ENCODE assay signal across 22 cellular contexts in the genomic region with DNA sequence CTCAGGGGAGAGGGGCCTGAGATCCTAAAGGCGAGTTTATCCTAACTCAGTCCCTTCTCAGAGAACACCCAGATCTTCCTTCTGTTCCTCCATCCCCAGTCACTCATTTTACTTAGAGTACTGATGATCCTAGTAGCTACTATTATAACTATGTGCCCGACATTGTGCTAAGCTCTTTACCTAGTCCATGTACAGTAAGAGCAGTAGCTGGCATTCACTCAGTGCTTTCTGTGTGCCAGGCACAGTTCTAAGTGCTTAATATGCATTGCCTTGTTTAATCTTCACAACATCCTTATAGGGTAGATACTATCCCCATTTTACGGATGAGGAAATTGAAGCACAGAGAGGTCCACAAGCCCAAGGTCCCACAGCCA. TPM values are rescaled to one million over a fixed set of nuclear protein-coding genes. Genes with fewer than 3 reads are reported as not detected.
A peak's percentile ranks its signal among the peaks of the same experiment; 100 is the strongest.
DNase-seq lines count a peak whose midpoint lies in the region; TF ChIP-seq lines count a peak whose summit lies in the region.
"Had no signal": no experiment of that assay in that cellular context is flagged by ENCODE, and none has a peak within 500 bp of the region (broad histone marks: within the 10 kb centered on the region; RNA-seq: fewer than 3 reads in every experiment).

No MANE protein-coding gene starts in this region.

- DNase-seq in NT2/D1 (ENCODE audit: low read depth, low spot score), result no peak
- no peak for DNase-seq in endodermal cell
- DNase-seq in neural crest cell (ENCODE audit: low read depth, low spot score), result no peak
- no peak for DNase-seq in T-helper 2 cell treated with Interferon-gamma antibody and Interleukin-4, amounts not matched to agents 5 μg/mL and 100 μg/mL, for 36 hours (ENCODE audit: low spot score)
- no peak for DNase-seq in UCSD-AML1 (lab: John Stamatoyannopoulos, UW; ENCODE audit: unreplicated experiment)
- DNase-seq in globus pallidus (ENCODE audit: low spot score), result no peak
- DNase-seq: ACHN, BE2C, H7, IMR-90, KG1, MG63, NCI-H1105 treated with DMSO at 0.1 percent for 48 hours, NCI-H2029, NCI-H526 treated with DMSO at 0.1 percent for 48 hours, Peyer's patch, SHP77 treated with DMSO at 0.1 percent for 48 hours had no signal

- H3K27me3 ChIP-seq in ACC112 (ENCODE audit: insufficient read depth, low read length) (peaks cover 47% of the 10 kb centered on the region), NT2/D1 (ENCODE audit: insufficient read depth, insufficient read length) (peaks cover 64% of the 10 kb centered on the region), endodermal cell (ENCODE audit: control insufficient read depth, insufficient read depth, low read length, poor library complexity, severe bottlenecking) (peaks cover 66% of the 10 kb centered on the region)
- H3K27me3 ChIP-seq: Peyer's patch had no signal

- H3K36me3 ChIP-seq in ACC112 (ENCODE audit: insufficient read depth, low read length) (no peaks in the 10 kb centered on the region), NT2/D1 (ENCODE audit: insufficient read depth, insufficient read length, low read length) (no peaks in the 10 kb centered on the region), endodermal cell (ENCODE audit: control insufficient read depth, insufficient read depth, low read length) (no peaks in the 10 kb centered on the region)
- H3K36me3 ChIP-seq: BE2C, MG63, Peyer's patch had no signal

- H2AFZ ChIP-seq in ACC112 (ENCODE audit: low read length, unreplicated experiment), result no peak overlapping the region

- peaks cover 3% of the 10 kb centered on the region for H3K4me1 ChIP-seq in ACC112 (ENCODE audit: control insufficient read depth, insufficient read depth, low read length, unreplicated experiment)
- H3K4me1 ChIP-seq in NT2/D1 (ENCODE audit: insufficient read depth, insufficient read length), result peaks cover 5% of the 10 kb centered on the region
- H3K4me1 ChIP-seq in endodermal cell (ENCODE audit: control insufficient read depth, insufficient read depth, low read length), result no peaks in the 10 kb centered on the region
- H3K4me1 ChIP-seq: BE2C, Peyer's patch had no signal

- WGBS in endodermal cell (ENCODE audit: insufficient coverage in 1 of 2, insufficient read length in 1 of 2), 2 experiments, result 65% methylated on average over 3 of the region's 3 CpGs; no CpG with 5 or more reads in 1 of the 2 experiments

- no peak overlapping the region for H3K27ac ChIP-seq in ACC112 (ENCODE audit: low read depth, low read length)
- no peak overlapping the region for H3K27ac ChIP-seq in endodermal cell (ENCODE audit: low read depth, low read length)
- H3K27ac ChIP-seq: 22Rv1, Peyer's patch, SK-N-MC had no signal

- H3K36me3 Mint-ChIP-seq in endodermal cell (ENCODE audit: low read depth) (no peaks in the 10 kb centered on the region), neural crest cell (ENCODE audit: low read depth) (peaks cover 8% of the 10 kb centered on the region)
- H3K36me3 Mint-ChIP-seq in T-helper 2 cell treated with Interferon-gamma antibody and Interleukin-4, amounts not matched to agents 5 μg/mL and 100 μg/mL, for 36 hours (ENCODE audit: low read depth), result no peaks in the 10 kb centered on the region
- H3K36me3 Mint-ChIP-seq: CD14-positive monocyte had no signal

- no peaks in the 10 kb centered on the region for H3K4me1 Mint-ChIP-seq in endodermal cell
- peaks cover under 1% of the 10 kb centered on the region for H3K4me1 Mint-ChIP-seq in neural crest cell
- no peaks in the 10 kb centered on the region for H3K4me1 Mint-ChIP-seq in T-helper 2 cell treated with Interferon-gamma antibody and Interleukin-4, amounts not matched to agents 5 μg/mL and 100 μg/mL, for 36 hours (ENCODE audit: low read depth)
- H3K4me1 Mint-ChIP-seq: CD14-positive monocyte had no signal

- H3K27me3 Mint-ChIP-seq in endodermal cell (ENCODE audit: insufficient read depth) (peaks cover 79% of the 10 kb centered on the region), neural crest cell (ENCODE audit: low read depth) (peaks cover 62% of the 10 kb centered on the region)
- peaks cover 48% of the 10 kb centered on the region for H3K27me3 Mint-ChIP-seq in T-helper 2 cell treated with Interferon-gamma antibody and Interleukin-4, amounts not matched to agents 5 μg/mL and 100 μg/mL, for 36 hours (ENCODE audit: low read depth)

- no peak for TF ChIP-seq CTCF in endodermal cell (conservative IDR thresholded peaks at IDR 0.05)
- TF ChIP-seq CTCF in neural crest cell (conservative IDR thresholded peaks at IDR 0.05), result no peak

- H3K4me3 Mint-ChIP-seq in endodermal cell, result peak overlapping the region; percentile 49
- peak overlapping the region; percentile 22 for H3K4me3 Mint-ChIP-seq in neural crest cell
- H3K4me3 Mint-ChIP-seq in T-helper 2 cell treated with Interferon-gamma antibody and Interleukin-4, amounts not matched to agents 5 μg/mL and 100 μg/mL, for 36 hours, result no peak overlapping the region

- H3K27ac Mint-ChIP-seq in endodermal cell (no peak overlapping the region), neural crest cell (ENCODE audit: unreplicated experiment) (no peak overlapping the region)
- no peak overlapping the region for H3K27ac Mint-ChIP-seq in T-helper 2 cell treated with Interferon-gamma antibody and Interleukin-4, amounts not matched to agents 5 μg/mL and 100 μg/mL, for 36 hours
- H3K27ac Mint-ChIP-seq: CD14-positive monocyte had no signal

- no peaks in the 10 kb centered on the region for H3K79me2 ChIP-seq in ACC112 (ENCODE audit: control insufficient read depth, insufficient read depth, low read length, unreplicated experiment)

- H3K9me3 Mint-ChIP-seq in endodermal cell (peaks cover 50% of the 10 kb centered on the region), neural crest cell (no peaks in the 10 kb centered on the region)
- H3K9me3 Mint-ChIP-seq in T-helper 2 cell treated with Interferon-gamma antibody and Interleukin-4, amounts not matched to agents 5 μg/mL and 100 μg/mL, for 36 hours, result no peaks in the 10 kb centered on the region

- no peaks in the 10 kb centered on the region for H3K9me3 ChIP-seq in NT2/D1 (ENCODE audit: insufficient read depth, low read length)
- H3K9me3 ChIP-seq in endodermal cell (ENCODE audit: control insufficient read depth, low read length), result no peaks in the 10 kb centered on the region
- H3K9me3 ChIP-seq: BE2C, MG63, Peyer's patch had no signal

- H3K9ac ChIP-seq in NT2/D1 (ENCODE audit: insufficient read length, low read depth), result peak overlapping the region; percentile 66
- H3K9ac ChIP-seq in endodermal cell (ENCODE audit: extremely low read depth, low read length, poor library complexity, severe bottlenecking), result no peak overlapping the region

- peak overlapping the region; percentile 40; the same call in 1 of the 2 replicates for H3K4me3 ChIP-seq in ACC112 (ENCODE audit: low read depth, low read length)
- H3K4me3 ChIP-seq in NT2/D1 (ENCODE audit: insufficient read length, low read depth), result peak overlapping the region; percentile 37
- no peak overlapping the region for H3K4me3 ChIP-seq in endodermal cell (ENCODE audit: low read length)
- H3K4me3 ChIP-seq: MG63, Peyer's patch, SK-N-MC had no signal

RNA-seq across cellular contexts. Expression of a gene that starts 58.3 kb away (rescaled TPM):
- total RNA-seq in endodermal cell (under 1 TPM in 1 of 2 donors, not detected in 1; 0.24 TPM), neural crest cell (1.8 and 2.3 TPM in 2 replicates)
- 2.5 TPM for polyA plus RNA-seq in endodermal cell (2013, experiment 1 of 2)
- polyA plus RNA-seq in endodermal cell (2013, experiment 2 of 2), result 2.2 TPM
- total RNA-seq: NCI-H460 had no signal
- polyA plus RNA-seq: CD14-positive monocyte had no signal
